In genomic region chr20:11301699-11302098, GRCh38 we compare ENCODE assay signal across 13 cellular contexts.
DNase-seq lines count a peak whose midpoint lies in the region; ATAC-seq and TF ChIP-seq lines count a peak whose summit lies in the region.
"Had no signal": no experiment of that assay in that cellular context is flagged by ENCODE, and none has a peak within 500 bp of the region (broad histone marks: within the 10 kb centered on the region; RNA-seq: fewer than 3 reads in every experiment).

No MANE protein-coding gene starts in this region.

- H3K27ac Mint-ChIP-seq in endodermal cell: no peak overlapping the region
- H3K27ac Mint-ChIP-seq: CD4-positive, alpha-beta memory T cell had no signal

- TF ChIP-seq CTCF in endodermal cell (conservative IDR thresholded peaks at IDR 0.05) (no peak), suprapubic skin (IDR thresholded peaks at IDR 0.05) (no peak)

- H3K27ac ChIP-seq in endodermal cell (ENCODE audit: low read depth, low read length) (no peak overlapping the region), suprapubic skin (peak overlapping the region; percentile 41)
- H3K27ac ChIP-seq: A549, C4-2B had no signal

- no peaks in the 10 kb centered on the region for H3K27me3 ChIP-seq in H7 (ENCODE audit: control insufficient read depth, insufficient read depth, low read length)
- no peaks in the 10 kb centered on the region for H3K27me3 ChIP-seq in endodermal cell (ENCODE audit: control insufficient read depth, insufficient read depth, low read length, poor library complexity, severe bottlenecking)
- H3K27me3 ChIP-seq in suprapubic skin: no peaks in the 10 kb centered on the region
- H3K27me3 ChIP-seq: BE2C had no signal

- 91 to 96% methylated on average over 5 to 9 of the region's 10 CpGs for WGBS in endodermal cell (ENCODE audit: insufficient coverage in 1 of 2, insufficient read length in 1 of 2), 2 experiments
- 75% methylated on average over 10 of the region's 10 CpGs for WGBS in suprapubic skin

- ATAC-seq in HG03139 (IDR thresholded peaks at IDR 0.05; ENCODE audit: unreplicated experiment): no peak
- ATAC-seq: A549, HCT116 had no signal

- H3K9me3 Mint-ChIP-seq in endodermal cell: no peaks in the 10 kb centered on the region

- H3K4me3 ChIP-seq in H7 (ENCODE audit: insufficient read depth, low read depth, low read length) (no peak overlapping the region), endodermal cell (ENCODE audit: low read length) (no peak overlapping the region), suprapubic skin (no peak overlapping the region)
- H3K4me3 ChIP-seq: A549 had no signal

- H3K36me3 Mint-ChIP-seq in endodermal cell (ENCODE audit: low read depth): no peaks in the 10 kb centered on the region
- H3K36me3 Mint-ChIP-seq: CD4-positive, alpha-beta memory T cell had no signal

- H3K4me3 Mint-ChIP-seq in endodermal cell: no peak overlapping the region
- H3K4me3 Mint-ChIP-seq: CD4-positive, alpha-beta memory T cell had no signal

- no peak for TF ChIP-seq EP300 in suprapubic skin (IDR thresholded peaks at IDR 0.05)

- H3K9me3 ChIP-seq in endodermal cell (ENCODE audit: control insufficient read depth, low read length) (no peaks in the 10 kb centered on the region), suprapubic skin (no peaks in the 10 kb centered on the region)
- H3K9me3 ChIP-seq: A549, BE2C had no signal

- no peak overlapping the region for H3K9ac ChIP-seq in endodermal cell (ENCODE audit: extremely low read depth, low read length, poor library complexity, severe bottlenecking)

- peaks cover 8% of the 10 kb centered on the region for H3K4me1 ChIP-seq in endodermal cell (ENCODE audit: control insufficient read depth, insufficient read depth, low read length)
- peaks cover 12% of the 10 kb centered on the region for H3K4me1 ChIP-seq in suprapubic skin
- H3K4me1 ChIP-seq: A549, BE2C had no signal

- no peak for TF ChIP-seq POLR2A in suprapubic skin (IDR thresholded peaks at IDR 0.05)

- H3K4me1 Mint-ChIP-seq in endodermal cell: peaks cover 9% of the 10 kb centered on the region
- H3K4me1 Mint-ChIP-seq: CD4-positive, alpha-beta memory T cell had no signal

- DNase-seq in H7: peak; percentile 3
- DNase-seq in endodermal cell: peak; percentile 45
- peak; percentile 2 for DNase-seq in left kidney (ENCODE audit: low read depth, low spot score)
- DNase-seq in suprapubic skin (ENCODE audit: low spot score in 2 of 2): no peak
- DNase-seq in GM19240 (ENCODE audit: insufficient read length, low spot score): no peak
- no peak for DNase-seq in NCI-H1092 treated with DMSO at 0.1 percent for 48 hours (lab: John Stamatoyannopoulos, UW)
- DNase-seq: BE2C; CD4-positive, alpha-beta memory T cell; DMS79 had no signal

- H3K36me3 ChIP-seq in H7 (replicated peaks; ENCODE audit: control insufficient read depth, insufficient read depth, low read length): no peaks in the 10 kb centered on the region
- no peaks in the 10 kb centered on the region for H3K36me3 ChIP-seq in endodermal cell (ENCODE audit: control insufficient read depth, insufficient read depth, low read length)
- H3K36me3 ChIP-seq in suprapubic skin: no peaks in the 10 kb centered on the region
- H3K36me3 ChIP-seq: BE2C had no signal

- H3K27me3 Mint-ChIP-seq in endodermal cell (ENCODE audit: insufficient read depth): no peaks in the 10 kb centered on the region
- H3K27me3 Mint-ChIP-seq: CD4-positive, alpha-beta memory T cell had no signal

Comparison
In these comparisons a context has a peak if more than half of its experiments do, and no peak if none do; other contexts are left out.
1. DNase-seq: peak in H7 (single experiment), endodermal cell (single experiment) and left kidney (single experiment); none in suprapubic skin (0 of 2), GM19240 (single experiment) and NCI-H1092 treated with DMSO at 0.1 percent for 48 hours (single experiment).